In the genomic region with DNA sequence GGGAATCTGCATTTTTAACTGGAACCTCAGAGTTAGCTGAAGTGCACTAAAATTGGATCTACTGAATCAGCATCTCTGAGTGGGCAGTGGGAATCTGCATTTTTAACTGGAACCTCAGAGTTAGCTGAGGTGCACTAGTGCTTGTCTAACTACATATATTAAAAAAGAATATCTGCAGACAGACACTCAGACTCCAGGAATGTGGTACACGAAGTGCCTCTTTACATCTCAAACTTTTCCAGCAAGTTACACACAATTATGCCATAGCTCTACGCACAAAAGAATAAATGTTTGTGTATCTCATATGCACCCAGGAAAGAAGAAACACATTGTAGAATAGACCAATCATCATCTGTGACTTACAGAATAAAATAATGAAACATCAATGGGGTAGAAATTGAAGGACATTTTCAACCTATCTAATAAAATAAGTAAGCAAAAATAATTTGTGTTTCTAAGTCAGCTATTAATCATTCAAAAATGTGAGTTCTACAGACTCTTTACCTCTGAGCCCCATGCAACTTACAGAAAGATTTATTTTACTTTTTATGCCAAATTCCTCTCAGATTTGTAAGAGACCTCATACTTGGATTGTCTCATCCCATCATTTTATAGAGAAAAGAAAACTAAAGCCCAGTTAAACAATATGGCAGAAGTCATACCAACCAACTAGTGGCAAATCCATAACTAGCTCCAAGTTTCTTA, we compare ENCODE assay signal across 2 cellular contexts.
TF ChIP-seq lines count a peak whose summit lies in the region.

No MANE protein-coding gene starts in this region.

TF ChIP-seq in SK-N-SH, 30 proteins besides CTCF, POLR2A, EP300 and RAD21:
- TF ChIP-seq RXRA (IDR thresholded peaks at IDR 0.05; ENCODE audit: borderline replicate concordance, low read depth) (no peak), TCF12 (IDR thresholded peaks at IDR 0.05) (no peak), SIN3A (IDR thresholded peaks at IDR 0.05; ENCODE audit: borderline replicate concordance, low read depth, low read length) (no peak), NRF1 (IDR thresholded peaks at IDR 0.05; ENCODE audit: low read depth, low read length) (no peak)
- TF ChIP-seq, protein P1, sequence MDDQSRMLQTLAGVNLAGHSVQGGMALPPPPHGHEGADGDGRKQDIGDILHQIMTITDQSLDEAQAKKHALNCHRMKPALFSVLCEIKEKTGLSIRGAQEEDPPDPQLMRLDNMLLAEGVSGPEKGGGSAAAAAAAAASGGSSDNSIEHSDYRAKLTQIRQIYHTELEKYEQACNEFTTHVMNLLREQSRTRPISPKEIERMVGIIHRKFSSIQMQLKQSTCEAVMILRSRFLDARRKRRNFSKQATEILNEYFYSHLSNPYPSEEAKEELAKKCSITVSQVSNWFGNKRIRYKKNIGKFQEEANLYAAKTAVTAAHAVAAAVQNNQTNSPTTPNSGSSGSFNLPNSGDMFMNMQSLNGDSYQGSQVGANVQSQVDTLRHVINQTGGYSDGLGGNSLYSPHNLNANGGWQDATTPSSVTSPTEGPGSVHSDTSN (IDR thresholded peaks at IDR 0.05), result no peak
- TF ChIP-seq, protein P2, sequence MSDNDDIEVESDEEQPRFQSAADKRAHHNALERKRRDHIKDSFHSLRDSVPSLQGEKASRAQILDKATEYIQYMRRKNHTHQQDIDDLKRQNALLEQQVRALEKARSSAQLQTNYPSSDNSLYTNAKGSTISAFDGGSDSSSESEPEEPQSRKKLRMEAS (IDR thresholded peaks at IDR 0.05; ENCODE audit: low read depth), result no peak
- TF ChIP-seq, protein P3, sequence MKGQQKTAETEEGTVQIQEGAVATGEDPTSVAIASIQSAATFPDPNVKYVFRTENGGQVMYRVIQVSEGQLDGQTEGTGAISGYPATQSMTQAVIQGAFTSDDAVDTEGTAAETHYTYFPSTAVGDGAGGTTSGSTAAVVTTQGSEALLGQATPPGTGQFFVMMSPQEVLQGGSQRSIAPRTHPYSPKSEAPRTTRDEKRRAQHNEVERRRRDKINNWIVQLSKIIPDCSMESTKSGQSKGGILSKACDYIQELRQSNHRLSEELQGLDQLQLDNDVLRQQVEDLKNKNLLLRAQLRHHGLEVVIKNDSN (IDR thresholded peaks at IDR 0.05; ENCODE audit: borderline replicate concordance, low read depth), result no peak
- TF ChIP-seq, protein P4, sequence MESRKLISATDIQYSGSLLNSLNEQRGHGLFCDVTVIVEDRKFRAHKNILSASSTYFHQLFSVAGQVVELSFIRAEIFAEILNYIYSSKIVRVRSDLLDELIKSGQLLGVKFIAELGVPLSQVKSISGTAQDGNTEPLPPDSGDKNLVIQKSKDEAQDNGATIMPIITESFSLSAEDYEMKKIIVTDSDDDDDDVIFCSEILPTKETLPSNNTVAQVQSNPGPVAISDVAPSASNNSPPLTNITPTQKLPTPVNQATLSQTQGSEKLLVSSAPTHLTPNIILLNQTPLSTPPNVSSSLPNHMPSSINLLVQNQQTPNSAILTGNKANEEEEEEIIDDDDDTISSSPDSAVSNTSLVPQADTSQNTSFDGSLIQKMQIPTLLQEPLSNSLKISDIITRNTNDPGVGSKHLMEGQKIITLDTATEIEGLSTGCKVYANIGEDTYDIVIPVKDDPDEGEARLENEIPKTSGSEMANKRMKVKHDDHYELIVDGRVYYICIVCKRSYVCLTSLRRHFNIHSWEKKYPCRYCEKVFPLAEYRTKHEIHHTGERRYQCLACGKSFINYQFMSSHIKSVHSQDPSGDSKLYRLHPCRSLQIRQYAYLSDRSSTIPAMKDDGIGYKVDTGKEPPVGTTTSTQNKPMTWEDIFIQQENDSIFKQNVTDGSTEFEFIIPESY (IDR thresholded peaks at IDR 0.05; ENCODE audit: borderline replicate concordance, low read depth), result no peak

TF ChIP-seq in SK-N-SH treated with all-trans-retinoic acid at 6 μM for 48 hours, 23 proteins besides CTCF, POLR2A, EP300 and RAD21:
- TF ChIP-seq BACH2 (CRISPR knock-in tag; IDR thresholded peaks at IDR 0.05; ENCODE audit: borderline replicate concordance), result no peak
- TF ChIP-seq TOX (CRISPR knock-in tag; IDR thresholded peaks at IDR 0.05; ENCODE audit: borderline replicate concordance), result no peak
TF ChIP-seq in SK-N-SH treated with all-trans-retinoic acid at 6 μM for 48 hours: peak in this region for 0.
